18 cellular contexts compared by ENCODE assay signal in the genomic region with DNA sequence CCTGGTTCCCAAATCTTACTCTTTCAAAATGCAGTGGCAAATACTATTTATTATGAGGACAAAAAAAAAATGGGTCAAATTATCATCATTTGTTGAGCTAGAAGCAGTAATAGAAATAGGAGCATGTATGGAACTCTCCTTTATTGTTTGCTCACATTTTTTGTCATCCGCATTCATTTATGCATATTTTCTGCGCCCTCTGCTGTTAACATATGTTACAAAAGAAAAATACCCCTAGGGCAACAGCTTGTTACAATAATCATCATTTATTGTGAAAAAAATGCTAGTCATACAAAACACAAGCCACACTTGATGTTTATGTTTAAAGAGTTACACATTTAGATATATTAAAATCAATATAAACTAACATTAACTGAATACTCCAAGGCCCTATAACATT.
DNase-seq lines count a peak whose midpoint lies in the region; ATAC-seq and TF ChIP-seq lines count a peak whose summit lies in the region.
"Had no signal": no experiment of that assay in that cellular context is flagged by ENCODE, and none has a peak within 500 bp of the region (broad histone marks: within the 10 kb centered on the region; RNA-seq: fewer than 3 reads in every experiment).

No MANE protein-coding gene starts in this region.

- no peaks in the 10 kb centered on the region for H3K27me3 Mint-ChIP-seq in MCF 10A (ENCODE audit: insufficient read depth, unreplicated experiment)

- no peak overlapping the region for H2AFZ ChIP-seq in mammary epithelial cell (ENCODE audit: low read depth, low read length)
- H2AFZ ChIP-seq: GM23338, parathyroid adenoma had no signal

- CTCF ChIA-PET in MCF 10A (lab: Yijun Ruan, JAX) (interaction anchor here (0.6 to 1.5 kb wide), 8 partner anchors 12 to 912 kb away, joined by 3 to 6 read pairs (median 4); no protein-coding TSS in a partner anchor), mammary epithelial cell (lab: Charles Lee; ENCODE audit: low non-redundant PET) (no interaction called here)

- in situ Hi-C loops in mammary epithelial cell (cut with MboI; ENCODE audit: low sequenced_read_pairs in 2 of 2), result no loop called here

- no peaks in the 10 kb centered on the region for H3K9me3 Mint-ChIP-seq in MCF 10A (ENCODE audit: unreplicated experiment)
- H3K9me3 Mint-ChIP-seq: GM23338 had no signal

- H3K4me3 Mint-ChIP-seq in MCF 10A (ENCODE audit: unreplicated experiment), result no peak overlapping the region
- H3K4me3 Mint-ChIP-seq: GM23338 had no signal

- H3K4me1 ChIP-seq in mammary epithelial cell (ENCODE audit: insufficient read depth, low read length) (no peaks in the 10 kb centered on the region), spleen (no peaks in the 10 kb centered on the region), body of pancreas (no peaks in the 10 kb centered on the region)
- H3K4me1 ChIP-seq: adrenal gland, heart left ventricle, parathyroid adenoma, SJSA1 had no signal

- H3K27ac Mint-ChIP-seq in MCF 10A (ENCODE audit: low read depth, unreplicated experiment), result no peak overlapping the region
- H3K27ac Mint-ChIP-seq: GM23338 had no signal

- 80% methylated on average over 2 of the region's 2 CpGs for WGBS in mammary epithelial cell (ENCODE audit: low coverage, missing lambda C conversion rate)
- WGBS in spleen, 5 donors, result 86 to 89% (median 88%) methylated on average over 2 of the region's 2 CpGs
- WGBS in body of pancreas, 2 donors, result 70 to 77% methylated on average over 2 of the region's 2 CpGs

- H3K4me3 ChIP-seq in mammary epithelial cell (replicated peaks in 1 of 3; ENCODE audit: insufficient read depth in 1 of 3, low read depth in 2 of 3, low read length in 3 of 3), result no peak overlapping the region
- H3K4me3 ChIP-seq in spleen, result no peak overlapping the region
- H3K4me3 ChIP-seq in body of pancreas, result no peak overlapping the region
- H3K4me3 ChIP-seq: adrenal gland, GM23338, heart left ventricle, lung, SJSA1 had no signal

- no peaks in the 10 kb centered on the region for H3K36me3 Mint-ChIP-seq in MCF 10A (ENCODE audit: insufficient read depth, unreplicated experiment)

- H3K36me3 ChIP-seq in mammary epithelial cell (ENCODE audit: insufficient read depth, low read length) (no peaks in the 10 kb centered on the region), spleen (no peaks in the 10 kb centered on the region), body of pancreas (replicated peaks in 1 of 2; ENCODE audit: insufficient read depth in 1 of 2, low read depth in 2 of 2) (no peaks in the 10 kb centered on the region)
- H3K36me3 ChIP-seq: adrenal gland, heart left ventricle, SJSA1 had no signal

- H3K9me3 ChIP-seq in mammary epithelial cell (replicated peaks; ENCODE audit: insufficient read depth, low read length) (peaks cover 2% of the 10 kb centered on the region), spleen (peaks cover 0 to 5% (median 0%) of the 10 kb centered on the region in 8 donors), body of pancreas (no peaks in the 10 kb centered on the region)
- H3K9me3 ChIP-seq: adrenal gland, heart left ventricle, SJSA1 had no signal

- POLR2A ChIA-PET in MCF 10A (lab: Yijun Ruan, JAX), result interaction anchor here (1.2 kb wide), 1 partner anchor 328 kb away, joined by 4 read pairs; a partner anchor contains a TSS

- no peaks in the 10 kb centered on the region for H3K4me1 Mint-ChIP-seq in MCF 10A (ENCODE audit: insufficient read depth, unreplicated experiment)
- H3K4me1 Mint-ChIP-seq: GM23338 had no signal

- no TSS peak for BruUV-seq in MCF 10A (replicated peaks; lab: Mats Ljungman, UMichigan)
- BruUV-seq in mammary epithelial cell (replicated peaks; lab: Mats Ljungman, UMichigan), result no TSS peak

- intact Hi-C loops in MCF 10A (cut with micrococcal nuclease) (no loop called here), mammary epithelial cell (cut with micrococcal nuclease) (no loop called here), spleen (cut with DNase I; ENCODE audit: low total_unique reads) (no loop called here), body of pancreas (cut with DNase I) (no loop called here)

- no peak for TF ChIP-seq POLR2A in spleen (IDR thresholded peaks at IDR 0.05)
- TF ChIP-seq POLR2A in body of pancreas (IDR thresholded peaks at IDR 0.05), result no peak

- no peaks in the 10 kb centered on the region for H3K79me2 ChIP-seq in mammary epithelial cell (ENCODE audit: insufficient read depth, low read length)
- H3K79me2 ChIP-seq: parathyroid adenoma had no signal

- no peak for TF ChIP-seq CTCF in MCF 10A (IDR thresholded peaks at IDR 0.05; ENCODE audit: unreplicated experiment)
- TF ChIP-seq CTCF in mammary epithelial cell (conservative IDR thresholded peaks at IDR 0.05 in 1 of 2, IDR thresholded peaks at IDR 0.05 in 1 of 2; ENCODE audit: extremely low read depth in 1 of 2, insufficient read depth in 1 of 2, low read depth in 1 of 2, low read length in 2 of 2), result no peak
- TF ChIP-seq CTCF in LNCAP (IDR thresholded peaks at IDR 0.05), result peak; percentile 57
- TF ChIP-seq CTCF in spleen (IDR thresholded peaks at IDR 0.05 in 8 of 11, conservative IDR thresholded peaks at IDR 0.05 in 3 of 11), result no peak
- TF ChIP-seq CTCF in body of pancreas (IDR thresholded peaks at IDR 0.05), result no peak

- no peaks in the 10 kb centered on the region for H4K20me1 ChIP-seq in mammary epithelial cell (ENCODE audit: insufficient read depth, low read length)

- no peak overlapping the region for H3K9ac ChIP-seq in mammary epithelial cell (ENCODE audit: insufficient read depth, low read length)
- H3K9ac ChIP-seq: KMS-11, parathyroid adenoma had no signal

- ATAC-seq in body of pancreas, result no peak
- ATAC-seq: GM23338, heart left ventricle had no signal

- H3K27ac ChIP-seq in mammary epithelial cell (ENCODE audit: insufficient read depth, low read depth, low read length) (no peak overlapping the region), spleen (no peak overlapping the region), body of pancreas (no peak overlapping the region)
- H3K27ac ChIP-seq: adrenal gland, heart left ventricle, KMS-11, parathyroid adenoma, SJSA1 had no signal

- no peak overlapping the region for H3K4me2 ChIP-seq in mammary epithelial cell (ENCODE audit: insufficient read depth, low read depth, low read length)
- H3K4me2 ChIP-seq: GM23338, KMS-11 had no signal

- H3K27me3 ChIP-seq in mammary epithelial cell (ENCODE audit: insufficient read depth, low read length), result no peaks in the 10 kb centered on the region
- H3K27me3 ChIP-seq in spleen (replicated peaks in 1 of 7), result no peaks in the 10 kb centered on the region
- H3K27me3 ChIP-seq in body of pancreas, result no peaks in the 10 kb centered on the region
- H3K27me3 ChIP-seq: adrenal gland, heart left ventricle, SJSA1 had no signal

- dilution Hi-C loops in mammary epithelial cell (cut with HindIII; ENCODE audit: low sequenced_read_pairs), result no loop called here

- peak; percentile 27 for DNase-seq in MCF 10A (ENCODE audit: unreplicated experiment)
- no peak for DNase-seq in mammary epithelial cell
- peak; percentile 43 for DNase-seq in RKO (ENCODE audit: low spot score)
- DNase-seq in spleen, result no peak
- no peak for DNase-seq in body of pancreas
- DNase-seq in A172 (ENCODE audit: low spot score), result no peak
- DNase-seq: activated CD4-positive, CD25-positive, alpha-beta regulatory T cell treated with anti-CD3 and anti-CD28 coated beads, Interleukin-2, amount 50 U/mL, for 72 hours; adrenal gland; heart left ventricle; NCI-H1930; stimulated activated CD4-positive, alpha-beta T cell treated with anti-CD3 and anti-CD28 coated beads, Interleukin-4, amount 100 ng/mL, for 24 hours; T-helper 9 cell had no signal

Comparison
In these comparisons a context has a peak if more than half of its experiments do, and no peak if none do; other contexts are left out.
1. DNase-seq: peak in MCF 10A (single experiment) and RKO (single experiment); none in mammary epithelial cell (single experiment), spleen (single experiment), body of pancreas (0 of 4) and A172 (single experiment).